8 cellular contexts compared by ENCODE assay signal in genomic region chr12:56724989-56725722, GRCh38. TPM values are rescaled to one million over a fixed set of nuclear protein-coding genes. Genes with fewer than 3 reads are reported as not detected.
DNase-seq lines count a peak whose midpoint lies in the region; ATAC-seq, FAIRE-seq and TF ChIP-seq lines count a peak whose summit lies in the region.

Gene NACA (minus strand): TSS chr12:56725299. CDS start chr12:56724521, 778 bp downstream.

- no peaks in the 10 kb centered on the region for H3K9me3 ChIP-seq in psoas muscle

- DNase-seq in NCI-H187 (lab: John Stamatoyannopoulos, UW) (peak; percentile 93 to 98), T-helper 2 cell (peak; percentile 90 to 99 (median 97)), left ventricle myocardium superior (peak; percentile 99), psoas muscle (peak; percentile 99), urothelium cell line (ENCODE audit: low spot score) (peak; percentile 98)

- peak; percentile 95 for ATAC-seq in GM18498 (IDR thresholded peaks at IDR 0.05; ENCODE audit: unreplicated experiment)
- peak; percentile 92 for ATAC-seq in HG02938 (IDR thresholded peaks at IDR 0.05; ENCODE audit: unreplicated experiment)
- ATAC-seq in left ventricle myocardium superior, result peak; percentile 96
- peak; percentile 90 to 93 (median 90) for ATAC-seq in psoas muscle

- H3K27ac ChIP-seq in angular gyrus (ENCODE audit: low read depth, low read length) (peak within 1 kb of the TSS; percentile 98), psoas muscle (peak within 1 kb of the TSS; percentile 93)

- peaks cover 35% of the 10 kb centered on the region for H3K4me1 ChIP-seq in psoas muscle

- peaks cover 2 to 31% of the 10 kb centered on the region in 2 donors for H3K36me3 ChIP-seq in psoas muscle (ENCODE audit: insufficient read depth in 1 of 2, low read depth in 1 of 2)

- FAIRE-seq in urothelium cell line (lab: Jason Lieb, UNC), result no peak

- H3K27me3 ChIP-seq in psoas muscle (ENCODE audit: insufficient read depth in 3 of 3, low read length in 2 of 3), result no peaks in the 10 kb centered on the region

- WGBS in psoas muscle, 3 donors, result 0 to 1% (median 1%) methylated on average over 46 of the region's 46 CpGs

- peak within 1 kb of the TSS; percentile 86 for H3K4me3 ChIP-seq in psoas muscle

- intact Hi-C loops in left ventricle myocardium superior (cut with micrococcal nuclease), result no loop called here
- intact Hi-C loops in psoas muscle (cut with DNase I), result loop anchor here (2.0 to 5.0 kb wide), 3 partner anchors 36 to 88 kb away; partner anchors contain the start of gene PTGES3 (in 2 of the 2)

- TF ChIP-seq CTCF in psoas muscle (IDR thresholded peaks at IDR 0.05), result no peak

RNA-seq across cellular contexts. Expression of gene NACA, which starts in this region (rescaled TPM):
- total RNA-seq in left ventricle myocardium superior (540 TPM), psoas muscle (100 to 1,000 TPM; 434 to 719 (median 530) TPM)
- polyA plus RNA-seq in psoas muscle, result 1,000 to 10,000 TPM in 1 of 3 donors, 100 to 1,000 TPM in 2; 483 to 1,147 (median 489) TPM

Comparison
In these comparisons a context has a peak if more than half of its experiments do, and no peak if none do; other contexts are left out.
1. Peak in every context shown above with its lines: DNase-seq, ATAC-seq, H3K4me3 ChIP-seq and H3K27ac ChIP-seq.